Comparison of ENCODE assay signal across 10 cellular contexts in the genomic region with DNA sequence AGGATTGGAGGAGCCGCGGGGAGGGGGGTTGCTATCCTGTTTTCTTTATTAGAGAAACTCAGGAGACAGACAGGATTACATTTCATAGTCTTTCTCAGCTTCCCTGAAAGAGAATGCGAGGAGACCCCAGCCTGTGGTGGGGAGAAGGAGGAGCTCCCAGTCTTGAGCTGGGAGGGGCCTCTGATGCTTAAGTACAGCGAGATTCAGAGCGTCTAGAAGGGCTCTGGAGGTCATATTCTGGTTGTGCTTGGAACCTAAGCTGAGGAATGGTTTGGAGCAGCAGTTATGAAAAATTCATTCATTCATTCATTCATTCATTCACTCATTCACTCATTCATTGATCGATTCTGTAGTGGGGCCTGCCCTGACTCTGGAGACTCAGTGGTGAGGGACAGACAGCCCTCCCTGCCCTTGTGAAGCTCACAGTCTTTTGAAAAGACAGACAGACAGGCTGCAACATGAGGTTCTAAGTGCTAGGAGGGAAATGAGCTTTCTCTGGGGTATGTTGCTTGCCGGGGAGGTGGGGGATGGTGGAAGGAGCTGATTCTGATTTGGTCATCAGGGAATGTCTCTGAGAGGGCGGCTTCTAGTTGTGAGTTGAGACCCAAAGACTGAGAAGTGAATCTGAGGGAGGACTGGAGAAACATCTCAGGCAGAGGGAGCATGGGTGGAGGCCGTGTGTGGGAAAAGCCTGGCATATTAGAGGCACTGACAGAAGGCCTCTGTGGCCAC. TPM values are rescaled to one million over a fixed set of nuclear protein-coding genes. Genes with fewer than 3 reads are reported as not detected.
DNase-seq lines count a peak whose midpoint lies in the region; ATAC-seq and TF ChIP-seq lines count a peak whose summit lies in the region.
"Had no signal": no experiment of that assay in that cellular context is flagged by ENCODE, and none has a peak within 500 bp of the region (broad histone marks: within the 10 kb centered on the region; RNA-seq: fewer than 3 reads in every experiment).

No MANE protein-coding gene starts in this region.

- H3K4me1 ChIP-seq in IMR-90 (ENCODE audit: control insufficient read depth, insufficient read depth, low read length), result peaks cover 17% of the 10 kb centered on the region

- H3K27me3 ChIP-seq in IMR-90 (ENCODE audit: control insufficient read depth, insufficient read depth, low read length) (no peaks in the 10 kb centered on the region), dorsolateral prefrontal cortex (peaks cover 0 to 46% (median 0%) of the 10 kb centered on the region in 45 donors)

- peak overlapping the region; percentile 39 for H3K18ac ChIP-seq in IMR-90 (ENCODE audit: low read depth, low read length)

- dilution Hi-C loops in IMR-90 (cut with HindIII; ENCODE audit: low sequenced_read_pairs, unreplicated experiment), result no loop called here

- H4K5ac ChIP-seq in IMR-90 (ENCODE audit: low read depth, low read length), result peak overlapping the region; percentile 37; the same call in 1 of the 2 replicates

- CTCF ChIA-PET in IMR-90 (lab: Yijun Ruan, JAX), result interaction anchor here (0.6 to 1.4 kb wide), 4 partner anchors 30 to 222 kb away, joined by 3 to 5 read pairs (median 4); no protein-coding TSS in a partner anchor

- H4K91ac ChIP-seq in IMR-90 (ENCODE audit: insufficient read depth, low read depth, low read length), result peak overlapping the region; percentile 99

- peak overlapping the region; percentile 98 to 99 for H4K8ac ChIP-seq in IMR-90 (ENCODE audit: low read depth in 2 of 2, low read length in 2 of 2)

- H4K20me1 ChIP-seq in IMR-90 (ENCODE audit: insufficient read depth, low read length), result peaks cover 25% of the 10 kb centered on the region

- no TSS peak for BruUV-seq in IMR-90 (replicated peaks; lab: Mats Ljungman, UMichigan)

- peak overlapping the region; percentile 16 for H3K4me3 Mint-ChIP-seq in mesothelial cell of epicardium
- H3K4me3 Mint-ChIP-seq: activated CD8-positive, alpha-beta memory T cell treated with anti-CD3 and anti-CD28 coated beads, Interleukin-2, amount 10 ng/mL, durations not matched to agents 7 days and 5 days had no signal

- POLR2A ChIA-PET in IMR-90 (lab: Charles Lee; ENCODE audit: unreplicated experiment), result interaction anchor here (1.0 to 1.1 kb wide), 2 partner anchors 29 to 114 kb away, joined by 3 to 4 read pairs; no protein-coding TSS in a partner anchor

- peak overlapping the region; percentile 83 for H2BK20ac ChIP-seq in IMR-90 (ENCODE audit: low read depth, low read length)

- H3K4me1 Mint-ChIP-seq in mesothelial cell of epicardium, result peaks cover 47% of the 10 kb centered on the region

- DNase-seq in AG20443 (ENCODE audit: low spot score), result peak; percentile 80
- DNase-seq in IMR-90, result peak; percentile 84
- DNase-seq in dorsolateral prefrontal cortex, result peak in 2 of 10 donors; percentile 8 to 51
- no peak for DNase-seq in mesothelial cell of epicardium (ENCODE audit: low spot score in 2 of 2, unreplicated experiment in 2 of 2)
- DNase-seq in SK-N-DZ (ENCODE audit: low spot score), result no peak
- no peak for DNase-seq in LoVo (ENCODE audit: low spot score)
- no peak for DNase-seq in NCI-H187 treated with DMSO at 0.1 percent for 48 hours (lab: John Stamatoyannopoulos, UW)
- DNase-seq: activated CD8-positive, alpha-beta memory T cell treated with anti-CD3 and anti-CD28 coated beads, Interleukin-2, amount 10 ng/mL, durations not matched to agents 7 days and 5 days; stimulated activated naive B cell treated with anti-CD40 and anti-IgM and Interleukin-4, amounts not matched to agents 10 μg/mL and 1 μg/mL and 100 μg/mL, for 72 hours had no signal

- peak overlapping the region; percentile 96 for H3K56ac ChIP-seq in IMR-90 (ENCODE audit: extremely low read depth, insufficient read depth, low read length)

- H3K36me3 ChIP-seq in IMR-90 (ENCODE audit: control insufficient read depth, insufficient read depth, low read length), result no peaks in the 10 kb centered on the region; the same call in 1 of the 2 replicates

- H3K9me3 ChIP-seq in IMR-90 (ENCODE audit: control insufficient read depth, insufficient read depth, low read length), result no peaks in the 10 kb centered on the region

- no peaks in the 10 kb centered on the region for H3K36me3 Mint-ChIP-seq in mesothelial cell of epicardium
- H3K36me3 Mint-ChIP-seq: activated CD8-positive, alpha-beta memory T cell treated with anti-CD3 and anti-CD28 coated beads, Interleukin-2, amount 10 ng/mL, durations not matched to agents 7 days and 5 days; stimulated activated naive B cell treated with anti-CD40 and anti-IgM and Interleukin-4, amounts not matched to agents 10 μg/mL and 1 μg/mL and 100 μg/mL, for 72 hours had no signal

- H3K9me3 Mint-ChIP-seq in mesothelial cell of epicardium, result no peaks in the 10 kb centered on the region
- H3K9me3 Mint-ChIP-seq: stimulated activated naive B cell treated with anti-CD40 and anti-IgM and Interleukin-4, amounts not matched to agents 10 μg/mL and 1 μg/mL and 100 μg/mL, for 72 hours had no signal

- H3K27ac Mint-ChIP-seq in mesothelial cell of epicardium, result peak overlapping the region; percentile 78
- H3K27ac Mint-ChIP-seq: activated CD8-positive, alpha-beta memory T cell treated with anti-CD3 and anti-CD28 coated beads, Interleukin-2, amount 10 ng/mL, durations not matched to agents 7 days and 5 days had no signal

- peak overlapping the region; percentile 99 for H3K14ac ChIP-seq in IMR-90 (replicated peaks; ENCODE audit: low read depth, low read length)

- peak overlapping the region; percentile 94 for H2BK120ac ChIP-seq in IMR-90 (ENCODE audit: low read depth, low read length)

- peak; percentile 10 for ATAC-seq in IMR-90 (ENCODE audit: low read depth)
- no peak for ATAC-seq in GM18861 (IDR thresholded peaks at IDR 0.05; ENCODE audit: unreplicated experiment)
- ATAC-seq: activated CD8-positive, alpha-beta memory T cell treated with anti-CD3 and anti-CD28 coated beads, Interleukin-2, amount 10 ng/mL, durations not matched to agents 7 days and 5 days; stimulated activated naive B cell treated with anti-CD40 and anti-IgM and Interleukin-4, amounts not matched to agents 10 μg/mL and 1 μg/mL and 100 μg/mL, for 72 hours had no signal

- intact Hi-C loops in IMR-90 (cut with micrococcal nuclease) (no loop called here), dorsolateral prefrontal cortex (cut with DNase I) (no loop called here)

- peak overlapping the region; percentile 85 for H3K9ac ChIP-seq in IMR-90 (ENCODE audit: low read depth, low read length)

- H3K23ac ChIP-seq in IMR-90 (ENCODE audit: low read depth, low read length), result peak overlapping the region; percentile 97

- 0% methylated on average over 2 of the region's 9 CpGs; no CpG with 5 or more reads in 1 of the 2 experiments for WGBS in IMR-90 (ENCODE audit: extremely low coverage in 2 of 2, insufficient read length in 1 of 2), 2 experiments

- peaks cover 9% of the 10 kb centered on the region for H3K9me1 ChIP-seq in IMR-90 (ENCODE audit: insufficient read depth, low read length)

- H3K4ac ChIP-seq in IMR-90 (ENCODE audit: low read depth, low read length), result peak overlapping the region; percentile 97

- peaks cover 54% of the 10 kb centered on the region for H3K27me3 Mint-ChIP-seq in mesothelial cell of epicardium (ENCODE audit: low read depth)

- peak overlapping the region; percentile 96 for H3K4me2 ChIP-seq in IMR-90 (ENCODE audit: low read depth, low read length)

- peak overlapping the region; percentile 99; the same call in 2 of the 3 replicates for H2BK15ac ChIP-seq in IMR-90 (ENCODE audit: low read depth, low read length)

- peak; percentile 73; the same call in 1 of the 2 replicates for TF ChIP-seq POLR2A in IMR-90 (IDR thresholded peaks at IDR 0.05; ENCODE audit: low read depth, low read length)

- TF ChIP-seq RAD21 in IMR-90 (IDR thresholded peaks at IDR 0.05; ENCODE audit: low read length), result peak; percentile 43

- H3K79me1 ChIP-seq in IMR-90 (ENCODE audit: low read depth in 1 of 2, low read length in 2 of 2), result peaks cover 39 to 55% of the 10 kb centered on the region in 2 experiments

- H3K4me3 ChIP-seq in IMR-90 (ENCODE audit: insufficient read depth, low read depth, low read length), result no peak overlapping the region
- H3K4me3 ChIP-seq in dorsolateral prefrontal cortex, result peak overlapping the region in 9 of 59 donors; percentile 65 to 88 (median 75)

- H2AFZ ChIP-seq in IMR-90 (replicated peaks; ENCODE audit: low read length, poor library complexity), result peak overlapping the region; percentile 76

- H2BK5ac ChIP-seq in IMR-90 (ENCODE audit: low read depth, low read length, poor library complexity, severe bottlenecking), result peak overlapping the region; percentile 97

- peak overlapping the region; percentile 93 for H2AK5ac ChIP-seq in IMR-90 (ENCODE audit: low read depth, low read length)

- peak overlapping the region; percentile 37 for H2AK9ac ChIP-seq in IMR-90 (replicated peaks; ENCODE audit: low read depth, low read length, poor library complexity)

- in situ Hi-C loops in IMR-90 (cut with MboI; ENCODE audit: low sequenced_read_pairs), result no loop called here

- TF ChIP-seq CTCF in IMR-90 (conservative IDR thresholded peaks at IDR 0.05; ENCODE audit: low read depth, low read length) (peak; percentile 27), dorsolateral prefrontal cortex (IDR thresholded peaks at IDR 0.05 in 54 of 56, conservative IDR thresholded peaks at IDR 0.05 in 2 of 56; ENCODE audit: low read depth in 1 of 56, partially characterized antibody in 56 of 56) (no peak), mesothelial cell of epicardium (IDR thresholded peaks at IDR 0.05; ENCODE audit: unreplicated experiment) (no peak)

- peak overlapping the region; percentile 100 for H3K27ac ChIP-seq in IMR-90 (ENCODE audit: insufficient read depth, low read length)
- H3K27ac ChIP-seq in dorsolateral prefrontal cortex, result peak overlapping the region in 43 of 59 donors; percentile 7 to 92 (median 76)

TF ChIP-seq in IMR-90, 13 proteins besides CTCF, POLR2A, EP300 and RAD21:
- TF ChIP-seq MXI1 (IDR thresholded peaks at IDR 0.05; ENCODE audit: borderline replicate concordance, low read depth, low read length) (0 out of 2 replicates have a peak, but pooled peaks have one; percentile 15), MAZ (IDR thresholded peaks at IDR 0.05; ENCODE audit: borderline replicate concordance, low read depth, low read length) (peak; percentile 20; the same call in 1 of the 2 replicates), RCOR1 (IDR thresholded peaks at IDR 0.05; ENCODE audit: insufficient replicate concordance, low read length) (no peak), SMC3 (IDR thresholded peaks at IDR 0.05; ENCODE audit: low read depth, low read length) (peak; percentile 47)

RNA-seq across cellular contexts. Expression of a gene that starts 2.5 kb away (rescaled TPM):
- total RNA-seq in IMR-90 (2012; rRNA removed), result 8.4 and 10.3 TPM in 2 replicates
- polyA plus RNA-seq in IMR-90 (2012; rRNA removed), result 21.0 and 22.1 TPM in 2 replicates
- 13.3 and 14.6 TPM in 2 replicates for polyA plus RNA-seq in IMR-90 (2012; cell fraction: cytosol; rRNA removed)
- 59.8 and 89.3 TPM in 2 replicates for polyA plus RNA-seq in IMR-90 (2012; cell fraction: nucleus; rRNA removed; ENCODE audit: low replicate concordance)
- 10 to 100 TPM in 102 of 120 experiments, 1 to 10 TPM in 18; 7.2 to 26.4 (median 14.3) TPM for total RNA-seq in dorsolateral prefrontal cortex
- 21.3 to 21.5 TPM (median 21.4 TPM) in 3 replicates for total RNA-seq in mesothelial cell of epicardium
- not detected in 2 replicates for polyA plus RNA-seq in SK-N-DZ (2014; cell fraction: cytosol; rRNA removed)
- polyA plus RNA-seq in SK-N-DZ (2014; cell fraction: nucleus; rRNA removed), result not detected in 2 replicates

Comparison
In these comparisons a context has a peak if more than half of its experiments do, and no peak if none do; other contexts are left out.
1. DNase-seq: peak in AG20443 (single experiment) and IMR-90 (single experiment); none in mesothelial cell of epicardium (0 of 2), SK-N-DZ (single experiment), LoVo (single experiment) and NCI-H187 treated with DMSO at 0.1 percent for 48 hours (single experiment).